In the genomic region with DNA sequence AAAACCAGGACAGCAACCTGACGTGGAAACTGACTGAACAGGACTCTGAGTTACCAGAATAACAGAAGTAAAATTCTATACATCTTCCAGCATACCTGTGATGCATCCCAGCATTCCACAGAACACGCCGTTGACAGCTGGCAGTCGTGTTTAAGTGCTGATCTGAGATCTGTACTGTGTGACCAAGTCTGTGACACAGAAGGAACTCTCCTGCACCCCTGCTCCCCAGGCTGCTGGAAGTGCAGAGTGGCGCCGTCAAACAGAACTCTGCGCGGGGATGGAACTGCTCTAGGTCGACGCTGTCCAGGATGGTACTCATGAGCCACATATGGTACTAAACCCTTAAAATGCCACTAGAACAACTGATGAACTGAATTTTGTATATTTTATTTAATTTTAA, we compare ENCODE assay signal across 1 cellular context.
TF ChIP-seq lines count a peak whose summit lies in the region.

No MANE protein-coding gene starts in this region.

TF ChIP-seq in HepG2, 621 proteins besides CTCF, POLR2A, EP300 and RAD21:
- TF ChIP-seq SRSF1 (optimal IDR thresholded peaks at IDR 0.05; ENCODE audit: low read depth, low read length) (peak; percentile 1), ARID2 (CRISPR knock-in tag; IDR thresholded peaks at IDR 0.05; ENCODE audit: borderline replicate concordance) (0 out of 2 replicates have a peak, but pooled peaks have one; percentile 54), MBD4 (IDR thresholded peaks at IDR 0.05; ENCODE audit: borderline replicate concordance, low read length) (peak; percentile 5; the same call in 1 of the 2 replicates), POGZ (CRISPR knock-in tag; IDR thresholded peaks at IDR 0.05) (no peak), PRPF4 (IDR thresholded peaks at IDR 0.05; ENCODE audit: low read depth, low read length, poor library complexity, severe bottlenecking) (peak; percentile 37), MYC (CRISPR knock-in tag; IDR thresholded peaks at IDR 0.05; ENCODE audit: borderline replicate concordance) (no peak), ZNF570 (CRISPR knock-in tag; IDR thresholded peaks at IDR 0.05; ENCODE audit: borderline replicate concordance) (no peak), ZBTB38 (CRISPR knock-in tag; IDR thresholded peaks at IDR 0.05) (peak; percentile 95)
- TF ChIP-seq, protein P1, sequence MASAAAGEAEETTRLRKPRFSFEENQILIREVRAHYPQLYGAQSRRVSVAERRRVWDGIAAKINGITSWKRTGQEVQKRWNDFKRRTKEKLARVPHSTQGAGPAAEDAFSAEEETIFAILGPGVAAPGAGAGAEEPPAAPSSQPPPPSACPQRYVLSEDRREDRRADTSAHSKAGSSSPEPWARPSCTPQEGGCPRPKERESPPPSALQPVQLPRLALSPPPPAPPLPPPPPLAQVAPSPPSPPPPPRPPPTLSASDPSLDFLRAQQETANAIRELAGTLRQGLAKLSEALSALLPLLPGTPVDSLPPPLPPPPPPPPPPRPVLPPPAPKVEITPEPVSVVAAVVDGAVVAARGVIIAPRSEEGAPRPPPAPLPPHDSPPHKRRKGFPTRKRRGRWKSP (CRISPR knock-in tag; IDR thresholded peaks at IDR 0.05) = no peak
